In the genomic region with DNA sequence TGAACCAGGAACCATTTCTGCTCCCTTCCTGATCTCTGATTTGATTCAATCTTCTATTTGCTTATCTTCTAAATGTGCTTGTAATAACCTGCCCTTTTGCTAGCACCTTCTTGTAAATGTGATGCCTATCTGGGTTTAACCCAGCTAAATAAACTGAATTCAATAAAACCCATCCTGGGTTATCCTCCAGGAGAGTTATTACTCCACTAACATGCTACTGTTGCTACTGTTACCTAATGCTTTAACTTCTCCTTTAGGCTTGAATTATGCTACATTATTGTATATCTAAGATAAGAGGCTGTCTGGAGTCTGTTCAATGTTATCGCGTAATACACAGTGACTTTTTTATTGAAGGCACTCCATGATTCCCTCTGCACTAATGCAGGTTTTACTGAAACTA, we compare ENCODE assay signal across 23 cellular contexts.
"Had no signal": no experiment of that assay in that cellular context is flagged by ENCODE, and none has a peak within 500 bp of the region (broad histone marks: within the 10 kb centered on the region; RNA-seq: fewer than 3 reads in every experiment).

No MANE protein-coding gene starts in this region.

- H3K4me1 Mint-ChIP-seq: natural killer cell; stimulated activated effector memory CD8-positive, alpha-beta T cell treated with anti-CD3 and anti-CD28 coated beads, Interleukin-12 subunit alpha, Interleukin-12 subunit beta, amount 100 ng/mL, for 72 hours had no signal

- H3K4me3 Mint-ChIP-seq: natural killer cell; stimulated activated effector memory CD8-positive, alpha-beta T cell treated with anti-CD3 and anti-CD28 coated beads, Interleukin-12 subunit alpha, Interleukin-12 subunit beta, amount 100 ng/mL, for 72 hours; type B pancreatic cell had no signal

- H3K27ac ChIP-seq: coronary artery, esophagus muscularis mucosa, foreskin keratinocyte, gastroesophageal sphincter, heart left ventricle, hepatocyte, lower lobe of right lung, prostate gland, right atrium auricular region, stomach, testis, tibial artery had no signal

- H3K4me2 ChIP-seq: hepatocyte had no signal

- H3K4me3 ChIP-seq: coronary artery, esophagus muscularis mucosa, gastroesophageal sphincter, heart left ventricle, hepatocyte, lower lobe of right lung, prostate gland, right atrium auricular region, stomach, testis, tibial artery had no signal

- H3K27ac Mint-ChIP-seq: natural killer cell; stimulated activated effector memory CD8-positive, alpha-beta T cell treated with anti-CD3 and anti-CD28 coated beads, Interleukin-12 subunit alpha, Interleukin-12 subunit beta, amount 100 ng/mL, for 72 hours; type B pancreatic cell had no signal

- ATAC-seq: foreskin keratinocyte; gastroesophageal sphincter; heart left ventricle; left cardiac atrium; left ventricle myocardium superior; lower lobe of right lung; natural killer cell; sciatic nerve; stimulated activated effector memory CD8-positive, alpha-beta T cell treated with anti-CD3 and anti-CD28 coated beads, Interleukin-12 subunit alpha, Interleukin-12 subunit beta, amount 100 ng/mL, for 72 hours had no signal

- DNase-seq: dermis blood vessel endothelial cell; effector memory CD4-positive, alpha-beta T cell; foreskin keratinocyte; heart left ventricle; left cardiac atrium; left ventricle myocardium superior; lower lobe of right lung; natural killer cell; stimulated activated CD4-positive, alpha-beta T cell treated with anti-CD3 and anti-CD28 coated beads, Interleukin-2, amount 100 ng/mL, for 24 hours; stimulated activated CD4-positive, alpha-beta T cell treated with anti-CD3 and anti-CD28 coated beads, Interleukin-4, amount 100 ng/mL, for 24 hours; stimulated activated naive CD4-positive, alpha-beta T cell treated with Interleukin-2 at 50 U/mL for 16 hours; stomach; testis; tibial artery had no signal

- H3K36me3 ChIP-seq: esophagus muscularis mucosa, gastroesophageal sphincter, heart left ventricle, lower lobe of right lung, prostate gland, right atrium auricular region, stomach, tibial artery had no signal

- H3K27me3 ChIP-seq: esophagus muscularis mucosa, gastroesophageal sphincter, heart left ventricle, hepatocyte, right atrium auricular region, stomach, testis, tibial artery had no signal

- H3K4me1 ChIP-seq: esophagus muscularis mucosa, foreskin keratinocyte, gastroesophageal sphincter, heart left ventricle, lower lobe of right lung, prostate gland, right atrium auricular region, testis, tibial artery had no signal

- H3K9me3 ChIP-seq: esophagus muscularis mucosa, gastroesophageal sphincter, lower lobe of right lung, prostate gland, right atrium auricular region, testis, tibial artery had no signal

- H2AFZ ChIP-seq: hepatocyte had no signal

- H3K9me3 Mint-ChIP-seq: natural killer cell; stimulated activated effector memory CD8-positive, alpha-beta T cell treated with anti-CD3 and anti-CD28 coated beads, Interleukin-12 subunit alpha, Interleukin-12 subunit beta, amount 100 ng/mL, for 72 hours had no signal

- H3K79me2 ChIP-seq: hepatocyte had no signal

- H3K36me3 Mint-ChIP-seq: natural killer cell; stimulated activated effector memory CD8-positive, alpha-beta T cell treated with anti-CD3 and anti-CD28 coated beads, Interleukin-12 subunit alpha, Interleukin-12 subunit beta, amount 100 ng/mL, for 72 hours; type B pancreatic cell had no signal
